In genomic region chr6:124755321-124755720, GRCh38 we compare ENCODE assay signal across 1 cellular context.
TF ChIP-seq lines count a peak whose summit lies in the region.

No MANE protein-coding gene starts in this region.

TF ChIP-seq in HEK293, 187 proteins besides CTCF, POLR2A, EP300 and RAD21 (continued from another document):
- no peak for TF ChIP-seq ZBTB6 (tag by site-specific recombination; IDR thresholded peaks at IDR 0.05)
- TF ChIP-seq IKZF3 (tag by site-specific recombination; IDR thresholded peaks at IDR 0.05): no peak
- TF ChIP-seq ZNF366 (tag by site-specific recombination; conservative IDR thresholded peaks at IDR 0.05): no peak
TF ChIP-seq in HEK293: peak in this region for 2.
